Comparison of ENCODE assay signal across 10 cellular contexts in the genomic region with DNA sequence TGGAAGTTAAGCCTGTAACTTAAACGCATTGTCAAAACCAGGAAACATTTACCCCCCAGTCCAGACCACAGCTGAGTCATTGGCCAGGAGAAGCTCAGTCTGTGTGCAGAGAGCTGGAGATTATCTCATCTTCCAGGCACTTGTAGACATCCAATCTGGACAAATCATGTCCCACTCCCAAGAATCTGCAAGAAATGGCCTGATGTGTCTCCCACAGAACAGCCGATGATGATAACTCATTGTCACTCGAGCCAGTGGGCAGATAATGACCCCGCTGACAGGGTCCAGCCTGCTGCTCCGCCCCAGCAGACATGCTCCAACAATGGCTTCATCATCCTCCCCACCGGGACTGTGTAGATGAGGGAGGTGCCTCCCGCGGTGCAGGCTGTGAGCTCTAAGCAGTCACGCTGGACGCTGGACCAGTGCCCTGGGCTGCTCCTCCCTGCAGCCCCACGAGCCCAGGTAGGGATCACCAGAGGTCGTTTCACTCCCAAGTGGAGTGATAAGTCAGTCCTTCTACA.
DNase-seq lines count a peak whose midpoint lies in the region; ATAC-seq and TF ChIP-seq lines count a peak whose summit lies in the region.
"Had no signal": no experiment of that assay in that cellular context is flagged by ENCODE, and none has a peak within 500 bp of the region (broad histone marks: within the 10 kb centered on the region; RNA-seq: fewer than 3 reads in every experiment).

No MANE protein-coding gene starts in this region.

- H3K36me3 ChIP-seq in neutrophil = no peaks in the 10 kb centered on the region

- peaks cover 46% of the 10 kb centered on the region for H3K4me1 Mint-ChIP-seq in Calu3 (ENCODE audit: low read depth, unreplicated experiment)
- peaks cover 4% of the 10 kb centered on the region for H3K4me1 Mint-ChIP-seq in activated CD4-positive, alpha-beta memory T cell treated with anti-CD3 and anti-CD28 coated beads, Interleukin-2, amount 10 ng/mL, durations not matched to agents 7 days and 5 days
- H3K4me1 Mint-ChIP-seq in activated CD8-positive, alpha-beta T cell treated with anti-CD3 and anti-CD28 coated beads for 36 hours (ENCODE audit: low read depth) = peaks cover 6% of the 10 kb centered on the region

- BruUV-seq in Calu3 (replicated peaks; lab: Mats Ljungman, UMichigan) = no TSS peak

- H3K27me3 Mint-ChIP-seq in Calu3 (ENCODE audit: unreplicated experiment) = peaks cover 56% of the 10 kb centered on the region
- peaks cover 4% of the 10 kb centered on the region for H3K27me3 Mint-ChIP-seq in activated CD4-positive, alpha-beta memory T cell treated with anti-CD3 and anti-CD28 coated beads, Interleukin-2, amount 10 ng/mL, durations not matched to agents 7 days and 5 days
- peaks cover 16% of the 10 kb centered on the region for H3K27me3 Mint-ChIP-seq in activated CD8-positive, alpha-beta T cell treated with anti-CD3 and anti-CD28 coated beads for 36 hours

- peaks cover 55 to 70% of the 10 kb centered on the region in 2 experiments for H3K4me1 ChIP-seq in neutrophil (ENCODE audit: control insufficient read depth in 1 of 2, insufficient read depth in 1 of 2, low read depth in 1 of 2, low read length in 1 of 2)

- POLR2A ChIA-PET in activated CD4-positive, alpha-beta memory T cell treated with anti-CD3 and anti-CD28 coated beads, Interleukin-2, amount 10 ng/mL, durations not matched to agents 7 days and 5 days (lab: Charles Lee) = no interaction called here
- POLR2A ChIA-PET in activated CD8-positive, alpha-beta T cell treated with anti-CD3 and anti-CD28 coated beads for 36 hours (lab: Charles Lee) = no interaction called here

- TF ChIP-seq CTCF in Calu3 (IDR thresholded peaks at IDR 0.05; ENCODE audit: unreplicated experiment) (no peak), epithelial cell of esophagus (IDR thresholded peaks at IDR 0.05; ENCODE audit: insufficient read depth, low read depth, low read length, missing control alignments) (no peak), neutrophil (IDR thresholded peaks at IDR 0.05) (no peak)
- TF ChIP-seq CTCF in activated CD8-positive, alpha-beta T cell treated with anti-CD3 and anti-CD28 coated beads for 36 hours (IDR thresholded peaks at IDR 0.05) = no peak

- no peak for ATAC-seq in left colon
- ATAC-seq in activated CD8-positive, alpha-beta T cell treated with anti-CD3 and anti-CD28 coated beads for 36 hours = no peak

- no peaks in the 10 kb centered on the region for H3K36me3 Mint-ChIP-seq in Calu3 (ENCODE audit: insufficient read depth, unreplicated experiment)
- no peaks in the 10 kb centered on the region for H3K36me3 Mint-ChIP-seq in activated CD4-positive, alpha-beta memory T cell treated with anti-CD3 and anti-CD28 coated beads, Interleukin-2, amount 10 ng/mL, durations not matched to agents 7 days and 5 days (ENCODE audit: low read depth)
- no peaks in the 10 kb centered on the region for H3K36me3 Mint-ChIP-seq in activated CD8-positive, alpha-beta T cell treated with anti-CD3 and anti-CD28 coated beads for 36 hours (ENCODE audit: low read depth)

- H3K27ac ChIP-seq in neutrophil = peak overlapping the region; percentile 55

- H3K9me3 ChIP-seq in neutrophil = no peaks in the 10 kb centered on the region

- CTCF ChIA-PET in Calu3 (lab: Charles Lee) = interaction anchor here (1.3 kb wide), 1 partner anchor 23 kb away, joined by 5 read pairs; no protein-coding TSS in a partner anchor
- CTCF ChIA-PET in activated CD4-positive, alpha-beta memory T cell treated with anti-CD3 and anti-CD28 coated beads, Interleukin-2, amount 10 ng/mL, durations not matched to agents 7 days and 5 days (lab: Charles Lee) = no interaction called here
- CTCF ChIA-PET in activated CD8-positive, alpha-beta T cell treated with anti-CD3 and anti-CD28 coated beads for 36 hours (lab: Charles Lee) = no interaction called here

- H3K27me3 ChIP-seq in neutrophil = peaks cover 8% of the 10 kb centered on the region

- H3K4me3 Mint-ChIP-seq in Calu3 (ENCODE audit: low read depth, unreplicated experiment) = peak overlapping the region; percentile 31
- no peak overlapping the region for H3K4me3 Mint-ChIP-seq in activated CD4-positive, alpha-beta memory T cell treated with anti-CD3 and anti-CD28 coated beads, Interleukin-2, amount 10 ng/mL, durations not matched to agents 7 days and 5 days
- no peak overlapping the region for H3K4me3 Mint-ChIP-seq in activated CD8-positive, alpha-beta T cell treated with anti-CD3 and anti-CD28 coated beads for 36 hours
- H3K4me3 Mint-ChIP-seq: activated T-cell treated with anti-CD3 and anti-CD28 coated beads, Interleukin-2, amount 50 U/mL, for 24 hours; endodermal cell had no signal

- H3K4me3 ChIP-seq in epithelial cell of esophagus (ENCODE audit: low read length) = no peak overlapping the region
- peak overlapping the region in 1 of 2 experiments; percentile 1 for H3K4me3 ChIP-seq in neutrophil (ENCODE audit: low read depth in 1 of 2, low read length in 1 of 2)

- peak; percentile 54 for DNase-seq in Calu3
- peak; percentile 8 for DNase-seq in NCI-H82 treated with DMSO at 0.1 percent for 48 hours (lab: John Stamatoyannopoulos, UW; ENCODE audit: unreplicated experiment)
- DNase-seq in epithelial cell of esophagus (ENCODE audit: low read depth) = peak; percentile 72
- no peak for DNase-seq in left colon
- no peak for DNase-seq in activated CD4-positive, alpha-beta memory T cell treated with anti-CD3 and anti-CD28 coated beads, Interleukin-2, amount 10 ng/mL, durations not matched to agents 7 days and 5 days
- DNase-seq in NCI-H187 treated with DMSO at 0.1 percent for 48 hours (lab: John Stamatoyannopoulos, UW) = no peak
- no peak for DNase-seq in activated CD8-positive, alpha-beta T cell treated with anti-CD3 and anti-CD28 coated beads for 36 hours
- DNase-seq: activated T-cell treated with anti-CD3 and anti-CD28 coated beads, Interleukin-2, amount 50 U/mL, for 24 hours; endodermal cell had no signal

- H3K9me3 Mint-ChIP-seq in Calu3 (ENCODE audit: low read depth, unreplicated experiment) = peaks cover 2% of the 10 kb centered on the region
- peaks cover 6% of the 10 kb centered on the region for H3K9me3 Mint-ChIP-seq in activated CD4-positive, alpha-beta memory T cell treated with anti-CD3 and anti-CD28 coated beads, Interleukin-2, amount 10 ng/mL, durations not matched to agents 7 days and 5 days
- H3K9me3 Mint-ChIP-seq in activated CD8-positive, alpha-beta T cell treated with anti-CD3 and anti-CD28 coated beads for 36 hours = no peaks in the 10 kb centered on the region
- H3K9me3 Mint-ChIP-seq: activated T-cell treated with anti-CD3 and anti-CD28 coated beads, Interleukin-2, amount 50 U/mL, for 24 hours had no signal

- intact Hi-C loops in Calu3 (cut with micrococcal nuclease; ENCODE audit: unreplicated experiment) = no loop called here
- intact Hi-C loops in left colon (cut with DNase I, micrococcal nuclease) = no loop called here
- intact Hi-C loops in activated CD8-positive, alpha-beta T cell treated with anti-CD3 and anti-CD28 coated beads for 36 hours (cut with micrococcal nuclease) = no loop called here

- no peak overlapping the region for H3K27ac Mint-ChIP-seq in Calu3 (ENCODE audit: unreplicated experiment)
- no peak overlapping the region for H3K27ac Mint-ChIP-seq in activated CD4-positive, alpha-beta memory T cell treated with anti-CD3 and anti-CD28 coated beads, Interleukin-2, amount 10 ng/mL, durations not matched to agents 7 days and 5 days
- H3K27ac Mint-ChIP-seq in activated CD8-positive, alpha-beta T cell treated with anti-CD3 and anti-CD28 coated beads for 36 hours = no peak overlapping the region
- H3K27ac Mint-ChIP-seq: activated T-cell treated with anti-CD3 and anti-CD28 coated beads, Interleukin-2, amount 50 U/mL, for 24 hours; endodermal cell had no signal

Comparison
In these comparisons a context has a peak if more than half of its experiments do, and no peak if none do; other contexts are left out.
1. DNase-seq: peak in Calu3 (single experiment), NCI-H82 treated with DMSO at 0.1 percent for 48 hours (single experiment) and epithelial cell of esophagus (single experiment); none in left colon (0 of 2), activated CD4-positive, alpha-beta memory T cell treated with anti-CD3 and anti-CD28 coated beads, Interleukin-2, amount 10 ng/mL, durations not matched to agents 7 days and 5 days (single experiment), NCI-H187 treated with DMSO at 0.1 percent for 48 hours (single experiment) and activated CD8-positive, alpha-beta T cell treated with anti-CD3 and anti-CD28 coated beads for 36 hours (single experiment).